15 cellular contexts compared by ENCODE assay signal in the genomic region with DNA sequence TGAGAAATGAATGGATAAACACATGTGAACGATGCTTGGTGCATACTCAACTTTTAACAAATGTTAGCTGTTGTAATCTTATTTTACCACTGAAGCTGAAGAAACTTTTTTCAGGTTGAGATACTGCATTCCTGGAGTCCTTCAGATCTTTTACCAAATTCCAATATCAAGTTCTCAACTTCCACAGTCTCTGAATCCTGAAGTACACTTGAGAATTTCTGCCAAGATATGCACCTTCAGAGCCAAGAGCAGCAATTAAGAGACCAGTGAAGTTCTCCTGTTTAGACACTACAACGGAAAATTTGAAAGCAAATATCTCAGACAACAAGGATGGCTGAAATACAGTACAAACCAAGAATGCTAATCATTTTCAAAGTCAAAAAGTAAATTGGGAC.
"Had no signal": no experiment of that assay in that cellular context is flagged by ENCODE, and none has a peak within 500 bp of the region (broad histone marks: within the 10 kb centered on the region; RNA-seq: fewer than 3 reads in every experiment).

No MANE protein-coding gene starts in this region.

- H3K27ac ChIP-seq: colonic mucosa, esophagus squamous epithelium, hepatocyte, neutrophil, right atrium auricular region, vagina had no signal

- H3K36me3 ChIP-seq: colonic mucosa, esophagus squamous epithelium, neutrophil, right atrium auricular region, vagina had no signal

- H3K9me3 ChIP-seq: colonic mucosa, esophagus squamous epithelium, mucosa of descending colon, neutrophil, right atrium auricular region, vagina had no signal

- H3K4me3 ChIP-seq: colonic mucosa, esophagus squamous epithelium, hepatocyte, mucosa of descending colon, right atrium auricular region, vagina had no signal

- H3K27me3 ChIP-seq: colonic mucosa, esophagus squamous epithelium, hepatocyte, right atrium auricular region, vagina had no signal

- H3K4me1 ChIP-seq: colonic mucosa had no signal

- DNase-seq: colonic mucosa; dermis blood vessel endothelial cell; esophagus squamous epithelium; head of caudate nucleus; kidney; left cardiac atrium; naive thymus-derived CD8-positive, alpha-beta T cell; posterior cingulate gyrus; stimulated activated CD4-positive, alpha-beta T cell treated with anti-CD3 and anti-CD28 coated beads, Interleukin-12 subunit alpha, Interleukin-12 subunit beta, amount 100 ng/mL, for 4 hours; stimulated activated naive CD4-positive, alpha-beta T cell treated with Interleukin-2 at 50 U/mL for 16 hours had no signal

- ATAC-seq: left cardiac atrium; naive thymus-derived CD8-positive, alpha-beta T cell had no signal
